1 cellular context compared by ENCODE assay signal in the genomic region with DNA sequence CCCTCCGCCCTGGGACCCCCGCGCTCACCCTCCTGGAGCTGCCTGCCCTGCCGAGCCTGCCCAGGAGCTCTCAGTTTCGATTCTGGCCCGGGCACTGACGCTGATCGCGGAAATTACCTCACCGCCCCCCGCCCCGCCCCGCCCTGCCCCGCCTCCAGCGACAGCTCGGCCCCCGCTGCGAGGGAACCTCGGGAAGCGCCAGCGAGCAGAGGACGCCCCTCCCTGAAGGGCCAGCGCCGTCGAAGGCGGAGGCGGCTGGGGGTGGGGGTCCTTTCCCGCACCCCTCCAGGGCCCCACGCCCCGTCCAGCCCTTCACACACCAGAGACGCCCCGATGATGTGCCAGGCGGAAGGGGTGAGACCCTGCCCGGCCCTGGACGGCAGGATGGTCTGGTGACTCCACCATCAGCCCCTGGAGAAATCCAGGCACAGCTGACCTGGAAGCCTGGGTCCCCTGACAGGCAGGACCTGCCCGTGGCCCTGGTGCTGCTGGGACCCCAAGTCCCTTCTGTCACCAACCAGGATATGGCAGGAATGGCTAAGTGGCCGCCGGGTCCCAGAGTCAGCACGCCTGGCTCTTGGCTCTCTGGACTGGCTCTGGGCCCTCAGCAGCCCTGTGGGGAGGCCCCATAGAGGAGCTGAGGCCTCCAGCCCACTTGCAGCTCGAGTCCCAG.
TF ChIP-seq lines count a peak whose summit lies in the region.

A gene with protein sequence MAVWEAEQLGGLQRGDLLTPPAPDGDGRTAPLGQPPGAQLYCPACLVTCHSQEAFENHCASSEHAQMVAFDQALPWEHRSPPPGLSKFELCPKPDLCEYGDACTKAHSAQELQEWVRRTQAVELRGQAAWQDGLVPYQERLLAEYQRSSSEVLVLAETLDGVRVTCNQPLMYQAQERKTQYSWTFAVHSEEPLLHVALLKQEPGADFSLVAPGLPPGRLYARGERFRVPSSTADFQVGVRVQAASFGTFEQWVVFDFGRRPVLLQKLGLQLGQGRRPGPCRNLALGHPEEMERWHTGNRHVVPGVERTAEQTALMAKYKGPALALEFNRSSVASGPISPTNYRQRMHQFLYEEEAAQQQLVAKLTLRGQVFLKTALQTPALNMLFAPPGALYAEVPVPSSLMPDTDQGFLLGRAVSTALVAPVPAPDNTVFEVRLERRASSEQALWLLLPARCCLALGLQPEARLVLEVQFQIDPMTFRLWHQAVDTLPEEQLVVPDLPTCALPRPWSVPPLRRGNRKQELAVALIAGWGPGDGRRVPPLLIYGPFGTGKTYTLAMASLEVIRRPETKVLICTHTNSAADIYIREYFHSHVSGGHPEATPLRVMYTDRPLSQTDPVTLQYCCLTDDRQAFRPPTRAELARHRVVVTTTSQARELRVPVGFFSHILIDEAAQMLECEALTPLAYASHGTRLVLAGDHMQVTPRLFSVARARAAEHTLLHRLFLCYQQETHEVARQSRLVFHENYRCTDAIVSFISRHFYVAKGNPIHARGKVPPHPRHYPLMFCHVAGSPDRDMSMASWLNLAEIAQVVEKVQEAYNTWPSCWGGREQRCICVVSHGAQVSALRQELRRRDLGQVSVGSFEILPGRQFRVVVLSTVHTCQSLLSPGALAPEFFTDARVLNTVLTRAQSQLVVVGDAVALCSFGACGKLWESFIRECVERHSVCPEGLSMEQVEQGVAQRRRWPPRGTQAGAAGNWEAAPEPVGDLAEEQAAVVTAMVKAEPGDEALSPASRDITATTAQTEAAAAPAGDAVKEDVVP (N-terminal part only) (minus strand): TSS at position 84 of the 673 bp plus-strand sequence. CDS start 1,854 bp downstream, outside the sequence.

TF ChIP-seq in GM23338, 12 proteins besides CTCF, POLR2A, EP300 and RAD21:
- TF ChIP-seq ETS1 (IDR thresholded peaks at IDR 0.05) (no peak), NANOG (IDR thresholded peaks at IDR 0.05; ENCODE audit: borderline replicate concordance) (no peak), ZNF462 (CRISPR knock-in tag; IDR thresholded peaks at IDR 0.05) (no peak), ZNF331 (CRISPR knock-in tag; IDR thresholded peaks at IDR 0.05; ENCODE audit: low read depth) (no peak), JUNB (IDR thresholded peaks at IDR 0.05; ENCODE audit: unreplicated experiment) (no peak), CREB1 (CRISPR knock-in tag; IDR thresholded peaks at IDR 0.05; ENCODE audit: low read depth) (no peak), POLR2AphosphoS5 (IDR thresholded peaks at IDR 0.05; ENCODE audit: low read depth) (peak; percentile 59), STAT1 (IDR thresholded peaks at IDR 0.05; ENCODE audit: unreplicated experiment) (no peak)
- TF ChIP-seq, protein P1, sequence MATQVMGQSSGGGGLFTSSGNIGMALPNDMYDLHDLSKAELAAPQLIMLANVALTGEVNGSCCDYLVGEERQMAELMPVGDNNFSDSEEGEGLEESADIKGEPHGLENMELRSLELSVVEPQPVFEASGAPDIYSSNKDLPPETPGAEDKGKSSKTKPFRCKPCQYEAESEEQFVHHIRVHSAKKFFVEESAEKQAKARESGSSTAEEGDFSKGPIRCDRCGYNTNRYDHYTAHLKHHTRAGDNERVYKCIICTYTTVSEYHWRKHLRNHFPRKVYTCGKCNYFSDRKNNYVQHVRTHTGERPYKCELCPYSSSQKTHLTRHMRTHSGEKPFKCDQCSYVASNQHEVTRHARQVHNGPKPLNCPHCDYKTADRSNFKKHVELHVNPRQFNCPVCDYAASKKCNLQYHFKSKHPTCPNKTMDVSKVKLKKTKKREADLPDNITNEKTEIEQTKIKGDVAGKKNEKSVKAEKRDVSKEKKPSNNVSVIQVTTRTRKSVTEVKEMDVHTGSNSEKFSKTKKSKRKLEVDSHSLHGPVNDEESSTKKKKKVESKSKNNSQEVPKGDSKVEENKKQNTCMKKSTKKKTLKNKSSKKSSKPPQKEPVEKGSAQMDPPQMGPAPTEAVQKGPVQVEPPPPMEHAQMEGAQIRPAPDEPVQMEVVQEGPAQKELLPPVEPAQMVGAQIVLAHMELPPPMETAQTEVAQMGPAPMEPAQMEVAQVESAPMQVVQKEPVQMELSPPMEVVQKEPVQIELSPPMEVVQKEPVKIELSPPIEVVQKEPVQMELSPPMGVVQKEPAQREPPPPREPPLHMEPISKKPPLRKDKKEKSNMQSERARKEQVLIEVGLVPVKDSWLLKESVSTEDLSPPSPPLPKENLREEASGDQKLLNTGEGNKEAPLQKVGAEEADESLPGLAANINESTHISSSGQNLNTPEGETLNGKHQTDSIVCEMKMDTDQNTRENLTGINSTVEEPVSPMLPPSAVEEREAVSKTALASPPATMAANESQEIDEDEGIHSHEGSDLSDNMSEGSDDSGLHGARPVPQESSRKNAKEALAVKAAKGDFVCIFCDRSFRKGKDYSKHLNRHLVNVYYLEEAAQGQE (IDR thresholded peaks at IDR 0.05; ENCODE audit: unreplicated experiment), result no peak
TF ChIP-seq in GM23338: peak in this region for 1.
